1 cellular context compared by ENCODE assay signal in genomic region chr21:38622081-38622826, GRCh38.
TF ChIP-seq lines count a peak whose summit lies in the region.

No MANE protein-coding gene starts in this region.

TF ChIP-seq in HEK293, 187 proteins besides CTCF, POLR2A, EP300 and RAD21 (continued from another document):
- 0 out of 2 replicates have a peak, but pooled peaks have one; percentile 81 for TF ChIP-seq ZSCAN5A (tag by site-specific recombination; IDR thresholded peaks at IDR 0.05)
- TF ChIP-seq ZNF24 (tag by site-specific recombination; IDR thresholded peaks at IDR 0.05): no peak
- peak; percentile 87; the same call in 1 of the 2 replicates for TF ChIP-seq ZNF239 (tag by site-specific recombination; IDR thresholded peaks at IDR 0.05)
- peak; percentile 51; the same call in 1 of the 2 replicates for TF ChIP-seq ZNF266 (tag by site-specific recombination; IDR thresholded peaks at IDR 0.05; ENCODE audit: low read depth)
- TF ChIP-seq ZSCAN23 (tag by site-specific recombination; IDR thresholded peaks at IDR 0.05): peak; percentile 10; the same call in 1 of the 2 replicates
- TF ChIP-seq ZNF560 (tag by site-specific recombination; IDR thresholded peaks at IDR 0.05; ENCODE audit: borderline replicate concordance): no peak
- 0 out of 2 replicates have a peak, but pooled peaks have one; percentile 39 for TF ChIP-seq ZNF280C (tag by site-specific recombination; IDR thresholded peaks at IDR 0.05)
- peak; percentile 67; the same call in 1 of the 2 replicates for TF ChIP-seq ZNF544 (tag by site-specific recombination; IDR thresholded peaks at IDR 0.05)
- TF ChIP-seq GLI2 (tag by site-specific recombination; IDR thresholded peaks at IDR 0.05; ENCODE audit: borderline replicate concordance, low read depth): no peak
- peak; percentile 32; the same call in 1 of the 2 replicates for TF ChIP-seq GLI4 (tag by site-specific recombination; IDR thresholded peaks at IDR 0.05)
- TF ChIP-seq ZNF274 (IDR thresholded peaks at IDR 0.05; ENCODE audit: low read length): no peak
- TF ChIP-seq ZNF274 (tag by site-specific recombination; IDR thresholded peaks at IDR 0.05; ENCODE audit: borderline replicate concordance): no peak
- no peak for TF ChIP-seq GLIS2 (tag by site-specific recombination; IDR thresholded peaks at IDR 0.05)
- no peak for TF ChIP-seq SCRT1 (tag by site-specific recombination; IDR thresholded peaks at IDR 0.05; ENCODE audit: borderline replicate concordance)
- no peak for TF ChIP-seq ZBTB11 (tag by site-specific recombination; conservative IDR thresholded peaks at IDR 0.05; ENCODE audit: low read depth)
- peak; percentile 47; the same call in 1 of the 2 replicates for TF ChIP-seq ZNF521 (tag by site-specific recombination; IDR thresholded peaks at IDR 0.05)
- no peak for TF ChIP-seq INSM2 (tag by site-specific recombination; IDR thresholded peaks at IDR 0.05)
- TF ChIP-seq ATF2 (tag by site-specific recombination; IDR thresholded peaks at IDR 0.05; ENCODE audit: low read depth): no peak
- TF ChIP-seq ZNF214 (tag by site-specific recombination; IDR thresholded peaks at IDR 0.05; ENCODE audit: borderline replicate concordance): no peak
- no peak for TF ChIP-seq ZNF138 (tag by site-specific recombination; IDR thresholded peaks at IDR 0.05; ENCODE audit: borderline replicate concordance)
- TF ChIP-seq ZNF692 (tag by site-specific recombination; IDR thresholded peaks at IDR 0.05): no peak
- TF ChIP-seq ZNF280D (tag by site-specific recombination; IDR thresholded peaks at IDR 0.05): no peak
